ENCODE assay signal across 38 cellular contexts in genomic region chr3:63609408-63609807, GRCh38. TPM values are rescaled to one million over a fixed set of nuclear protein-coding genes. Genes with fewer than 3 reads are reported as not detected.
"Had no signal": no experiment of that assay in that cellular context is flagged by ENCODE, and none has a peak within 500 bp of the region (broad histone marks: within the 10 kb centered on the region; RNA-seq: fewer than 3 reads in every experiment).

No MANE protein-coding gene starts in this region.

- H3K9me3 ChIP-seq: MG63 had no signal

- H3K27me3 ChIP-seq: MG63 had no signal

- H3K4me3 ChIP-seq: MG63 had no signal

- H3K36me3 ChIP-seq: MG63 had no signal

- DNase-seq: Karpas-422, Kasumi-1, MG63, MM.1S, MV-4-11, NCI-H1048, NCI-H1092, NCI-H1092 treated with DMSO at 0.1 percent for 48 hours, NCI-H1105, NCI-H1105 treated with DMSO at 0.1 percent for 48 hours, NCI-H1417, NCI-H1417 treated with DMSO at 0.1 percent for 48 hours, NCI-H1436, NCI-H1436 treated with DMSO at 0.1 percent for 48 hours, NCI-H146, NCI-H1694, NCI-H1694 treated with DMSO at 0.1 percent for 48 hours, NCI-H187, NCI-H187 treated with DMSO at 0.1 percent for 48 hours, NCI-H1930, NCI-H2029, NCI-H2029 treated with DMSO at 0.1 percent for 48 hours, NCI-H2081, NCI-H2081 treated with DMSO at 0.1 percent for 48 hours, NCI-H2107, NCI-H2171, NCI-H2171 treated with DMSO at 0.1 percent for 48 hours, NCI-H2227 treated with DMSO at 0.1 percent for 48 hours, NCI-H226, NCI-H345, NCI-H446, NCI-H446 treated with DMSO at 0.1 percent for 48 hours, NCI-H510A, NCI-H510A treated with DMSO at 0.1 percent for 48 hours had no signal

RNA-seq across cellular contexts. Expression of gene SNTN, which starts 43.1 kb away (rescaled TPM):
- total RNA-seq: LHCN-M2, M059J, MCF 10A, NCI-H460 had no signal
